In genomic region chr1:85202092-85202863, GRCh38 we compare ENCODE assay signal across 8 cellular contexts. TPM values are rescaled to one million over a fixed set of nuclear protein-coding genes. Genes with fewer than 3 reads are reported as not detected.
A peak's percentile ranks its signal among the peaks of the same experiment; 100 is the strongest.
DNase-seq lines count a peak whose midpoint lies in the region; ATAC-seq and TF ChIP-seq lines count a peak whose summit lies in the region.

No MANE protein-coding gene starts in this region.

- H3K4me1 ChIP-seq in thymus (ENCODE audit: control insufficient read depth, insufficient read depth, low read length), result no peaks in the 10 kb centered on the region

- POLR2A ChIA-PET in activated CD4-positive, alpha-beta memory T cell treated with anti-CD3 and anti-CD28 coated beads for 36 hours (lab: Charles Lee), result interaction anchor here (1.2 kb wide), 1 partner anchor 45 kb away, joined by 3 read pairs; no protein-coding TSS in a partner anchor

- no peak for TF ChIP-seq CTCF in 22Rv1 (IDR thresholded peaks at IDR 0.05)

- H3K36me3 ChIP-seq in thymus (ENCODE audit: control insufficient read depth, insufficient read depth), result no peaks in the 10 kb centered on the region

- H3K27ac ChIP-seq in 22Rv1, result peak overlapping the region; percentile 82
- peak overlapping the region; percentile 84 for H3K27ac ChIP-seq in thymus (ENCODE audit: low read depth)

- intact Hi-C loops in activated CD4-positive, alpha-beta memory T cell treated with anti-CD3 and anti-CD28 coated beads for 36 hours (cut with micrococcal nuclease), result loop anchor here (5.0 kb wide), 2 partner anchors 40 to 510 kb away; partner anchors contain the start of gene SSX2IP

- peaks cover 5% of the 10 kb centered on the region for H3K27me3 Mint-ChIP-seq in activated CD4-positive, alpha-beta memory T cell treated with anti-CD3 and anti-CD28 coated beads for 36 hours
- peaks cover 13 to 42% (median 19%) of the 10 kb centered on the region in 3 donors for H3K27me3 Mint-ChIP-seq in immature natural killer cell (ENCODE audit: low read depth in 3 of 3)

- peak overlapping the region; percentile 89 for H3K27ac Mint-ChIP-seq in activated CD4-positive, alpha-beta memory T cell treated with anti-CD3 and anti-CD28 coated beads for 36 hours
- peak overlapping the region in 4 of 6 donors; percentile 59 to 90 (median 75) for H3K27ac Mint-ChIP-seq in immature natural killer cell

- 23% methylated on average over 14 of the region's 14 CpGs for WGBS in thymus

- peaks cover 17% of the 10 kb centered on the region for H3K27me3 ChIP-seq in thymus (ENCODE audit: control insufficient read depth, insufficient read depth)

- H3K4me1 Mint-ChIP-seq in activated CD4-positive, alpha-beta memory T cell treated with anti-CD3 and anti-CD28 coated beads for 36 hours (ENCODE audit: low read depth), result peaks cover 21% of the 10 kb centered on the region
- H3K4me1 Mint-ChIP-seq in immature natural killer cell, result peaks cover 15 to 19% of the 10 kb centered on the region in 2 donors

- no peak for DNase-seq in activated CD4-positive, alpha-beta memory T cell treated with anti-CD3 and anti-CD28 coated beads for 36 hours
- DNase-seq in immature natural killer cell (no peak), SKM-1 treated with dmso at 0.1 percent for 144 hours (lab: John Stamatoyannopoulos, UW; ENCODE audit: unreplicated experiment) (no peak), NCI-H69 (lab: John Stamatoyannopoulos, UW) (no peak), kidney glomerular epithelial cell (lab: John Stamatoyannopoulos, UW) (no peak)

- peak overlapping the region; percentile 58 for H3K4me3 ChIP-seq in thymus (ENCODE audit: low read length)

- CTCF ChIA-PET in activated CD4-positive, alpha-beta memory T cell treated with anti-CD3 and anti-CD28 coated beads for 36 hours (lab: Charles Lee), result interaction anchor here (1.2 to 1.5 kb wide), 3 partner anchors 52 to 257 kb away, joined by 4 to 6 read pairs (median 5); partner anchors contain the start of gene C1orf52

- H3K9me3 ChIP-seq in thymus (ENCODE audit: control insufficient read depth), result no peaks in the 10 kb centered on the region

- H3K36me3 Mint-ChIP-seq in activated CD4-positive, alpha-beta memory T cell treated with anti-CD3 and anti-CD28 coated beads for 36 hours, result peaks cover 3% of the 10 kb centered on the region
- H3K36me3 Mint-ChIP-seq in immature natural killer cell, result no peaks in the 10 kb centered on the region

- H3K9me3 Mint-ChIP-seq in activated CD4-positive, alpha-beta memory T cell treated with anti-CD3 and anti-CD28 coated beads for 36 hours, result no peaks in the 10 kb centered on the region
- H3K9me3 Mint-ChIP-seq in immature natural killer cell, result peaks cover 0 to 3% (median 0%) of the 10 kb centered on the region in 6 donors

- peak; percentile 7 for ATAC-seq in GM21367 (IDR thresholded peaks at IDR 0.05; ENCODE audit: unreplicated experiment)

- peak overlapping the region; percentile 97 for H3K4me3 Mint-ChIP-seq in activated CD4-positive, alpha-beta memory T cell treated with anti-CD3 and anti-CD28 coated beads for 36 hours
- peak overlapping the region; percentile 90 to 92 (median 91) for H3K4me3 Mint-ChIP-seq in immature natural killer cell

RNA-seq across cellular contexts. Expression of gene SYDE2, which starts 1.5 kb away (rescaled TPM):
- 1 to 10 TPM; 2.7 to 2.8 TPM for total RNA-seq in activated CD4-positive, alpha-beta memory T cell treated with anti-CD3 and anti-CD28 coated beads for 36 hours
- polyA plus RNA-seq in immature natural killer cell (under 1 TPM; 0.08 to 0.98 (median 0.12) TPM), thymus (1.1 TPM)

RNA-seq across cellular contexts. Expression of gene C1orf52, which starts 57.2 kb away (rescaled TPM):
- 10 to 100 TPM; 19.4 to 21.8 TPM for total RNA-seq in activated CD4-positive, alpha-beta memory T cell treated with anti-CD3 and anti-CD28 coated beads for 36 hours
- polyA plus RNA-seq in immature natural killer cell, result 10 to 100 TPM; 13.9 to 29.2 (median 19.9) TPM
- 54.8 TPM for polyA plus RNA-seq in thymus
